ENCODE assay signal across 1 cellular context in the genomic region with DNA sequence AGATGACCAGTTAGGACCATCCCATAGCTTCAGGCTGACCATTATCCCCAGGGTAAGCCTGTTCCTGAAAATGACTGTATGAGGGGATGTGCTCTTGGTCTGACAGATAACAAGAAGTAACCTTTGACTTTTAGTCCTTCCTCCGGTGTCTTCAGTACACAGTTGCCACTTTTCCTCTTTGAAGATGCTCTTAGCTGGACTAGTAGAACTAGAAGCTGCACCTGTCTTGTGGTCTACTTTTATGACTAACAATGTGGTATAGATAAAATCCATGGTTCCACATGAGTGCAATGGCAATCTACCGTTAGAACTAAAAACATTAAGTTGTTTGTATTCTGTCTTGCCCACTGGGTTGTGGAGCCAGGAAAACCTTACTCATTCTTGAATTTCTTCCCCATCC.
A peak's percentile ranks its signal among the peaks of the same experiment; 100 is the strongest.
TF ChIP-seq lines count a peak whose summit lies in the region.

No MANE protein-coding gene starts in this region.

TF ChIP-seq in GM12878, 131 proteins besides CTCF, POLR2A, EP300 and RAD21 (continued from another document and continues in another):
- TF ChIP-seq, protein P1, sequence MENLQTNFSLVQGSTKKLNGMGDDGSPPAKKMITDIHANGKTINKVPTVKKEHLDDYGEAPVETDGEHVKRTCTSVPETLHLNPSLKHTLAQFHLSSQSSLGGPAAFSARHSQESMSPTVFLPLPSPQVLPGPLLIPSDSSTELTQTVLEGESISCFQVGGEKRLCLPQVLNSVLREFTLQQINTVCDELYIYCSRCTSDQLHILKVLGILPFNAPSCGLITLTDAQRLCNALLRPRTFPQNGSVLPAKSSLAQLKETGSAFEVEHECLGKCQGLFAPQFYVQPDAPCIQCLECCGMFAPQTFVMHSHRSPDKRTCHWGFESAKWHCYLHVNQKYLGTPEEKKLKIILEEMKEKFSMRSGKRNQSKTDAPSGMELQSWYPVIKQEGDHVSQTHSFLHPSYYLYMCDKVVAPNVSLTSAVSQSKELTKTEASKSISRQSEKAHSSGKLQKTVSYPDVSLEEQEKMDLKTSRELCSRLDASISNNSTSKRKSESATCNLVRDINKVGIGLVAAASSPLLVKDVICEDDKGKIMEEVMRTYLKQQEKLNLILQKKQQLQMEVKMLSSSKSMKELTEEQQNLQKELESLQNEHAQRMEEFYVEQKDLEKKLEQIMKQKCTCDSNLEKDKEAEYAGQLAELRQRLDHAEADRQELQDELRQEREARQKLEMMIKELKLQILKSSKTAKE (IDR thresholded peaks at IDR 0.05; ENCODE audit: low read depth, poor library complexity, severe bottlenecking), result no peak
- no peak for TF ChIP-seq MYB (IDR thresholded peaks at IDR 0.05; ENCODE audit: borderline replicate concordance, low read depth, low read length)
- TF ChIP-seq CBX5 (IDR thresholded peaks at IDR 0.05; ENCODE audit: low read depth), result 0 out of 2 replicates have a peak, but pooled peaks have one; percentile 41
- no peak for TF ChIP-seq FOXK2 (IDR thresholded peaks at IDR 0.05)
- TF ChIP-seq IRF5 (IDR thresholded peaks at IDR 0.05; ENCODE audit: borderline replicate concordance), result no peak
- TF ChIP-seq TCF12 (IDR thresholded peaks at IDR 0.05; ENCODE audit: low read depth, low read length), result peak; percentile 64; the same call in 1 of the 2 replicates
- TF ChIP-seq ZZZ3 (IDR thresholded peaks at IDR 0.05; ENCODE audit: control insufficient read depth, insufficient read length, low read depth), result no peak
- TF ChIP-seq IKZF1 (conservative IDR thresholded peaks at IDR 0.05), result peak; percentile 63
- peak; percentile 79 for TF ChIP-seq JUNB (IDR thresholded peaks at IDR 0.05)
- TF ChIP-seq, protein P2, sequence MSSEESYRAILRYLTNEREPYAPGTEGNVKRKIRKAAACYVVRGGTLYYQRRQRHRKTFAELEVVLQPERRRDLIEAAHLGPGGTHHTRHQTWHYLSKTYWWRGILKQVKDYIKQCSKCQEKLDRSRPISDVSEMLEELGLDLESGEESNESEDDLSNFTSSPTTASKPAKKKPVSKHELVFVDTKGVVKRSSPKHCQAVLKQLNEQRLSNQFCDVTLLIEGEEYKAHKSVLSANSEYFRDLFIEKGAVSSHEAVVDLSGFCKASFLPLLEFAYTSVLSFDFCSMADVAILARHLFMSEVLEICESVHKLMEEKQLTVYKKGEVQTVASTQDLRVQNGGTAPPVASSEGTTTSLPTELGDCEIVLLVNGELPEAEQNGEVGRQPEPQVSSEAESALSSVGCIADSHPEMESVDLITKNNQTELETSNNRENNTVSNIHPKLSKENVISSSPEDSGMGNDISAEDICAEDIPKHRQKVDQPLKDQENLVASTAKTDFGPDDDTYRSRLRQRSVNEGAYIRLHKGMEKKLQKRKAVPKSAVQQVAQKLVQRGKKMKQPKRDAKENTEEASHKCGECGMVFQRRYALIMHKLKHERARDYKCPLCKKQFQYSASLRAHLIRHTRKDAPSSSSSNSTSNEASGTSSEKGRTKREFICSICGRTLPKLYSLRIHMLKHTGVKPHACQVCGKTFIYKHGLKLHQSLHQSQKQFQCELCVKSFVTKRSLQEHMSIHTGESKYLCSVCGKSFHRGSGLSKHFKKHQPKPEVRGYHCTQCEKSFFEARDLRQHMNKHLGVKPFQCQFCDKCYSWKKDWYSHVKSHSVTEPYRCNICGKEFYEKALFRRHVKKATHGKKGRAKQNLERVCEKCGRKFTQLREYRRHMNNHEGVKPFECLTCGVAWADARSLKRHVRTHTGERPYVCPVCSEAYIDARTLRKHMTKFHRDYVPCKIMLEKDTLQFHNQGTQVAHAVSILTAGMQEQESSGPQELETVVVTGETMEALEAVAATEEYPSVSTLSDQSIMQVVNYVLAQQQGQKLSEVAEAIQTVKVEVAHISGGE (CRISPR knock-in tag; IDR thresholded peaks at IDR 0.05), result no peak
- no peak for TF ChIP-seq SIX5 (IDR thresholded peaks at IDR 0.05; ENCODE audit: low read depth, low read length, severe bottlenecking)
- TF ChIP-seq, protein P3, sequence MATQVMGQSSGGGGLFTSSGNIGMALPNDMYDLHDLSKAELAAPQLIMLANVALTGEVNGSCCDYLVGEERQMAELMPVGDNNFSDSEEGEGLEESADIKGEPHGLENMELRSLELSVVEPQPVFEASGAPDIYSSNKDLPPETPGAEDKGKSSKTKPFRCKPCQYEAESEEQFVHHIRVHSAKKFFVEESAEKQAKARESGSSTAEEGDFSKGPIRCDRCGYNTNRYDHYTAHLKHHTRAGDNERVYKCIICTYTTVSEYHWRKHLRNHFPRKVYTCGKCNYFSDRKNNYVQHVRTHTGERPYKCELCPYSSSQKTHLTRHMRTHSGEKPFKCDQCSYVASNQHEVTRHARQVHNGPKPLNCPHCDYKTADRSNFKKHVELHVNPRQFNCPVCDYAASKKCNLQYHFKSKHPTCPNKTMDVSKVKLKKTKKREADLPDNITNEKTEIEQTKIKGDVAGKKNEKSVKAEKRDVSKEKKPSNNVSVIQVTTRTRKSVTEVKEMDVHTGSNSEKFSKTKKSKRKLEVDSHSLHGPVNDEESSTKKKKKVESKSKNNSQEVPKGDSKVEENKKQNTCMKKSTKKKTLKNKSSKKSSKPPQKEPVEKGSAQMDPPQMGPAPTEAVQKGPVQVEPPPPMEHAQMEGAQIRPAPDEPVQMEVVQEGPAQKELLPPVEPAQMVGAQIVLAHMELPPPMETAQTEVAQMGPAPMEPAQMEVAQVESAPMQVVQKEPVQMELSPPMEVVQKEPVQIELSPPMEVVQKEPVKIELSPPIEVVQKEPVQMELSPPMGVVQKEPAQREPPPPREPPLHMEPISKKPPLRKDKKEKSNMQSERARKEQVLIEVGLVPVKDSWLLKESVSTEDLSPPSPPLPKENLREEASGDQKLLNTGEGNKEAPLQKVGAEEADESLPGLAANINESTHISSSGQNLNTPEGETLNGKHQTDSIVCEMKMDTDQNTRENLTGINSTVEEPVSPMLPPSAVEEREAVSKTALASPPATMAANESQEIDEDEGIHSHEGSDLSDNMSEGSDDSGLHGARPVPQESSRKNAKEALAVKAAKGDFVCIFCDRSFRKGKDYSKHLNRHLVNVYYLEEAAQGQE (IDR thresholded peaks at IDR 0.05; ENCODE audit: low read depth, low read length), result no peak
- no peak for TF ChIP-seq ATF7 (IDR thresholded peaks at IDR 0.05; ENCODE audit: low read depth)
- no peak for TF ChIP-seq NFXL1 (IDR thresholded peaks at IDR 0.05; ENCODE audit: borderline replicate concordance)
- TF ChIP-seq CREB1 (IDR thresholded peaks at IDR 0.05; ENCODE audit: low read depth), result no peak
- TF ChIP-seq RBBP5 (conservative IDR thresholded peaks at IDR 0.05), result no peak
- TF ChIP-seq BMI1 (IDR thresholded peaks at IDR 0.05; ENCODE audit: borderline replicate concordance), result no peak
- TF ChIP-seq, protein P4, sequence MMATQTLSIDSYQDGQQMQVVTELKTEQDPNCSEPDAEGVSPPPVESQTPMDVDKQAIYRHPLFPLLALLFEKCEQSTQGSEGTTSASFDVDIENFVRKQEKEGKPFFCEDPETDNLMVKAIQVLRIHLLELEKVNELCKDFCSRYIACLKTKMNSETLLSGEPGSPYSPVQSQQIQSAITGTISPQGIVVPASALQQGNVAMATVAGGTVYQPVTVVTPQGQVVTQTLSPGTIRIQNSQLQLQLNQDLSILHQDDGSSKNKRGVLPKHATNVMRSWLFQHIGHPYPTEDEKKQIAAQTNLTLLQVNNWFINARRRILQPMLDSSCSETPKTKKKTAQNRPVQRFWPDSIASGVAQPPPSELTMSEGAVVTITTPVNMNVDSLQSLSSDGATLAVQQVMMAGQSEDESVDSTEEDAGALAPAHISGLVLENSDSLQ (IDR thresholded peaks at IDR 0.05), result no peak
- TF ChIP-seq KLF5 (IDR thresholded peaks at IDR 0.05; ENCODE audit: partially characterized antibody), result no peak
- TF ChIP-seq E2F8 (IDR thresholded peaks at IDR 0.05; ENCODE audit: low read depth, partially characterized antibody), result no peak
- peak; percentile 77; the same call in 1 of the 2 replicates for TF ChIP-seq FOXM1 (IDR thresholded peaks at IDR 0.05; ENCODE audit: low read depth, low read length)
- no peak for TF ChIP-seq NR2C2 (IDR thresholded peaks at IDR 0.05; ENCODE audit: borderline replicate concordance, control insufficient read depth, insufficient read length, low read depth)
- TF ChIP-seq, protein P5, sequence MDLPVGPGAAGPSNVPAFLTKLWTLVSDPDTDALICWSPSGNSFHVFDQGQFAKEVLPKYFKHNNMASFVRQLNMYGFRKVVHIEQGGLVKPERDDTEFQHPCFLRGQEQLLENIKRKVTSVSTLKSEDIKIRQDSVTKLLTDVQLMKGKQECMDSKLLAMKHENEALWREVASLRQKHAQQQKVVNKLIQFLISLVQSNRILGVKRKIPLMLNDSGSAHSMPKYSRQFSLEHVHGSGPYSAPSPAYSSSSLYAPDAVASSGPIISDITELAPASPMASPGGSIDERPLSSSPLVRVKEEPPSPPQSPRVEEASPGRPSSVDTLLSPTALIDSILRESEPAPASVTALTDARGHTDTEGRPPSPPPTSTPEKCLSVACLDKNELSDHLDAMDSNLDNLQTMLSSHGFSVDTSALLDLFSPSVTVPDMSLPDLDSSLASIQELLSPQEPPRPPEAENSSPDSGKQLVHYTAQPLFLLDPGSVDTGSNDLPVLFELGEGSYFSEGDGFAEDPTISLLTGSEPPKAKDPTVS (IDR thresholded peaks at IDR 0.05; ENCODE audit: low read depth, low read length), result no peak
- TF ChIP-seq, protein P6, sequence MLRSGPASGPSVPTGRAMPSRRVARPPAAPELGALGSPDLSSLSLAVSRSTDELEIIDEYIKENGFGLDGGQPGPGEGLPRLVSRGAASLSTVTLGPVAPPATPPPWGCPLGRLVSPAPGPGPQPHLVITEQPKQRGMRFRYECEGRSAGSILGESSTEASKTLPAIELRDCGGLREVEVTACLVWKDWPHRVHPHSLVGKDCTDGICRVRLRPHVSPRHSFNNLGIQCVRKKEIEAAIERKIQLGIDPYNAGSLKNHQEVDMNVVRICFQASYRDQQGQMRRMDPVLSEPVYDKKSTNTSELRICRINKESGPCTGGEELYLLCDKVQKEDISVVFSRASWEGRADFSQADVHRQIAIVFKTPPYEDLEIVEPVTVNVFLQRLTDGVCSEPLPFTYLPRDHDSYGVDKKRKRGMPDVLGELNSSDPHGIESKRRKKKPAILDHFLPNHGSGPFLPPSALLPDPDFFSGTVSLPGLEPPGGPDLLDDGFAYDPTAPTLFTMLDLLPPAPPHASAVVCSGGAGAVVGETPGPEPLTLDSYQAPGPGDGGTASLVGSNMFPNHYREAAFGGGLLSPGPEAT (IDR thresholded peaks at IDR 0.05; ENCODE audit: low read depth), result no peak
- TF ChIP-seq NFYA (IDR thresholded peaks at IDR 0.05; ENCODE audit: borderline replicate concordance, low read depth, low read length), result no peak
- no peak for TF ChIP-seq BCLAF1 (IDR thresholded peaks at IDR 0.05)
- no peak for TF ChIP-seq NBN (IDR thresholded peaks at IDR 0.05)
- TF ChIP-seq E2F4 (IDR thresholded peaks at IDR 0.05; ENCODE audit: low read depth, low read length), result no peak
- no peak for TF ChIP-seq ATF3 (IDR thresholded peaks at IDR 0.05; ENCODE audit: borderline replicate concordance, extremely low read depth, low read depth, low read length)
